8 cellular contexts compared by ENCODE assay signal in genomic region chr1:41109316-41110263, GRCh38.
A peak's percentile ranks its signal among the peaks of the same experiment; 100 is the strongest.
DNase-seq lines count a peak whose midpoint lies in the region; ATAC-seq and TF ChIP-seq lines count a peak whose summit lies in the region.

No MANE protein-coding gene starts in this region.

- H3K4me3 ChIP-seq in osteoblast (ENCODE audit: insufficient read depth, low read length), result peak overlapping the region; percentile 23

- peak overlapping the region; percentile 68 for H3K4me2 ChIP-seq in osteoblast (ENCODE audit: insufficient read depth, low read length)

- no peaks in the 10 kb centered on the region for H3K79me2 ChIP-seq in osteoblast (ENCODE audit: insufficient read depth, low read length)

- no peaks in the 10 kb centered on the region for H3K27me3 Mint-ChIP-seq in activated CD8-positive, alpha-beta T cell treated with anti-CD3 and anti-CD28 coated beads for 36 hours
- no peaks in the 10 kb centered on the region for H3K27me3 Mint-ChIP-seq in stimulated activated memory B cell treated with anti-CD40 and anti-IgM and Interleukin-4, amounts not matched to agents 10 μg/mL and 1 μg/mL and 100 μg/mL, for 72 hours

- H2AFZ ChIP-seq in osteoblast (ENCODE audit: low read length), result peak overlapping the region; percentile 16

- CTCF ChIA-PET in activated CD8-positive, alpha-beta T cell treated with anti-CD3 and anti-CD28 coated beads for 36 hours (lab: Charles Lee), result no interaction called here

- H3K4me3 Mint-ChIP-seq in activated CD8-positive, alpha-beta T cell treated with anti-CD3 and anti-CD28 coated beads for 36 hours, result no peak overlapping the region
- no peak overlapping the region for H3K4me3 Mint-ChIP-seq in stimulated activated memory B cell treated with anti-CD40 and anti-IgM and Interleukin-4, amounts not matched to agents 10 μg/mL and 1 μg/mL and 100 μg/mL, for 72 hours

- no peaks in the 10 kb centered on the region for H4K20me1 ChIP-seq in osteoblast (ENCODE audit: insufficient read depth, low read length)

- peak overlapping the region; percentile 85 for H3K27ac ChIP-seq in osteoblast (ENCODE audit: low read depth, low read length)

- H3K4me1 ChIP-seq in osteoblast (ENCODE audit: insufficient read depth, low read length), result peaks cover 27% of the 10 kb centered on the region

- POLR2A ChIA-PET in activated CD8-positive, alpha-beta T cell treated with anti-CD3 and anti-CD28 coated beads for 36 hours (lab: Charles Lee), result no interaction called here

- ATAC-seq in HG02588 (IDR thresholded peaks at IDR 0.05; ENCODE audit: unreplicated experiment), result no peak
- no peak for ATAC-seq in activated CD8-positive, alpha-beta T cell treated with anti-CD3 and anti-CD28 coated beads for 36 hours
- ATAC-seq in stimulated activated memory B cell treated with anti-CD40 and anti-IgM and Interleukin-4, amounts not matched to agents 10 μg/mL and 1 μg/mL and 100 μg/mL, for 72 hours, result no peak

- intact Hi-C loops in activated CD8-positive, alpha-beta T cell treated with anti-CD3 and anti-CD28 coated beads for 36 hours (cut with micrococcal nuclease), result no loop called here

- H3K9me3 ChIP-seq in osteoblast (ENCODE audit: low read depth, low read length), result no peaks in the 10 kb centered on the region

- H3K9me3 Mint-ChIP-seq in activated CD8-positive, alpha-beta T cell treated with anti-CD3 and anti-CD28 coated beads for 36 hours, result no peaks in the 10 kb centered on the region
- H3K9me3 Mint-ChIP-seq in stimulated activated memory B cell treated with anti-CD40 and anti-IgM and Interleukin-4, amounts not matched to agents 10 μg/mL and 1 μg/mL and 100 μg/mL, for 72 hours, result no peaks in the 10 kb centered on the region

- no peak overlapping the region for H3K27ac Mint-ChIP-seq in activated CD8-positive, alpha-beta T cell treated with anti-CD3 and anti-CD28 coated beads for 36 hours
- no peak overlapping the region for H3K27ac Mint-ChIP-seq in stimulated activated memory B cell treated with anti-CD40 and anti-IgM and Interleukin-4, amounts not matched to agents 10 μg/mL and 1 μg/mL and 100 μg/mL, for 72 hours

- TF ChIP-seq CTCF in osteoblast (IDR thresholded peaks at IDR 0.05; ENCODE audit: extremely low read depth, low read depth, low read length), result no peak
- no peak for TF ChIP-seq CTCF in activated CD8-positive, alpha-beta T cell treated with anti-CD3 and anti-CD28 coated beads for 36 hours (IDR thresholded peaks at IDR 0.05)

- DNase-seq in ELF-1 (ENCODE audit: low read depth, low spot score) (peak; percentile 49), SIG-M5 (lab: John Stamatoyannopoulos, UW) (peak; percentile 41), fibroblast of peridontal ligament (ENCODE audit: extremely low read depth) (peak; percentile 96), osteoblast (ENCODE audit: insufficient read length, low spot score, missing footprints) (peak; percentile 87)
- DNase-seq in activated CD8-positive, alpha-beta T cell treated with anti-CD3 and anti-CD28 coated beads for 36 hours, result no peak
- DNase-seq in stimulated activated CD4-positive, alpha-beta T cell treated with anti-CD3 and anti-CD28 coated beads, Interleukin-4, amount 100 ng/mL, for 1 hour, result no peak

- H3K4me1 Mint-ChIP-seq in activated CD8-positive, alpha-beta T cell treated with anti-CD3 and anti-CD28 coated beads for 36 hours (ENCODE audit: low read depth), result peaks cover 3% of the 10 kb centered on the region
- peaks cover 19% of the 10 kb centered on the region for H3K4me1 Mint-ChIP-seq in stimulated activated memory B cell treated with anti-CD40 and anti-IgM and Interleukin-4, amounts not matched to agents 10 μg/mL and 1 μg/mL and 100 μg/mL, for 72 hours

- peaks cover 33% of the 10 kb centered on the region for H3K36me3 Mint-ChIP-seq in activated CD8-positive, alpha-beta T cell treated with anti-CD3 and anti-CD28 coated beads for 36 hours (ENCODE audit: low read depth)
- peaks cover 59% of the 10 kb centered on the region for H3K36me3 Mint-ChIP-seq in stimulated activated memory B cell treated with anti-CD40 and anti-IgM and Interleukin-4, amounts not matched to agents 10 μg/mL and 1 μg/mL and 100 μg/mL, for 72 hours

- H3K36me3 ChIP-seq in osteoblast (ENCODE audit: insufficient read depth, low read length), result peaks cover 8% of the 10 kb centered on the region

- no peaks in the 10 kb centered on the region for H3K27me3 ChIP-seq in osteoblast (ENCODE audit: insufficient read depth, low read length)

Comparison
In these comparisons a context has a peak if more than half of its experiments do, and no peak if none do; other contexts are left out.
1. DNase-seq: peak in ELF-1 (single experiment), SIG-M5 (single experiment), fibroblast of peridontal ligament (single experiment) and osteoblast (single experiment); none in activated CD8-positive, alpha-beta T cell treated with anti-CD3 and anti-CD28 coated beads for 36 hours (single experiment) and stimulated activated CD4-positive, alpha-beta T cell treated with anti-CD3 and anti-CD28 coated beads, Interleukin-4, amount 100 ng/mL, for 1 hour (single experiment).